1 cellular context compared by ENCODE assay signal in genomic region chr5:169347786-169348185, GRCh38.
TF ChIP-seq lines count a peak whose summit lies in the region.

No MANE protein-coding gene starts in this region.

TF ChIP-seq in A549, 52 proteins besides CTCF, POLR2A, EP300 and RAD21 (continued from another document):
- TF ChIP-seq, protein P1, sequence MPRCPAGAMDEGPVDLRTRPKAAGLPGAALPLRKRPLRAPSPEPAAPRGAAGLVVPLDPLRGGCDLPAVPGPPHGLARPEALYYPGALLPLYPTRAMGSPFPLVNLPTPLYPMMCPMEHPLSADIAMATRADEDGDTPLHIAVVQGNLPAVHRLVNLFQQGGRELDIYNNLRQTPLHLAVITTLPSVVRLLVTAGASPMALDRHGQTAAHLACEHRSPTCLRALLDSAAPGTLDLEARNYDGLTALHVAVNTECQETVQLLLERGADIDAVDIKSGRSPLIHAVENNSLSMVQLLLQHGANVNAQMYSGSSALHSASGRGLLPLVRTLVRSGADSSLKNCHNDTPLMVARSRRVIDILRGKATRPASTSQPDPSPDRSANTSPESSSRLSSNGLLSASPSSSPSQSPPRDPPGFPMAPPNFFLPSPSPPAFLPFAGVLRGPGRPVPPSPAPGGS (IDR thresholded peaks at IDR 0.05) = no peak
- TF ChIP-seq RNF2 (IDR thresholded peaks at IDR 0.05; ENCODE audit: borderline replicate concordance, low read depth) = no peak
- TF ChIP-seq, protein P2, sequence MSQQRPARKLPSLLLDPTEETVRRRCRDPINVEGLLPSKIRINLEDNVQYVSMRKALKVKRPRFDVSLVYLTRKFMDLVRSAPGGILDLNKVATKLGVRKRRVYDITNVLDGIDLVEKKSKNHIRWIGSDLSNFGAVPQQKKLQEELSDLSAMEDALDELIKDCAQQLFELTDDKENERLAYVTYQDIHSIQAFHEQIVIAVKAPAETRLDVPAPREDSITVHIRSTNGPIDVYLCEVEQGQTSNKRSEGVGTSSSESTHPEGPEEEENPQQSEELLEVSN (IDR thresholded peaks at IDR 0.05; ENCODE audit: borderline replicate concordance, low read depth) = no peak
